ENCODE assay signal across 19 cellular contexts in the genomic region with DNA sequence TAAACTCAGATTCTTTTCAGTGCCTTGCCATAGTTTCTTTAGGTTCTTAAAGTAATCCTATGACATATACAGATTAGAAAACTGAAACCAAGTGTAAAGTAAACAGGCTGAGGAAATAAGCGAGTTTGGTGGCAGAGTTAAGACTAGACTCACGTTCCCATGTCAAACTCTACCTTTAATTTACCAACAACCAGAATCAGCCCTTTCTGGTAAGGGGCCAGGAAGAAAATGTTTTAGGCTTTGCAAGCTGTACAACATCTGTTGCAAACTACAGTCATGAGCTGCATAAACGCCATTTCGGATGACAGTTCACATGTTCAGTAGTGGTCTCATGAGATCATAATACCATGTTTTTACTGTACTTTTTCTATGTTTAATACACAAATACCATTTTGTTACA.
A peak's percentile ranks its signal among the peaks of the same experiment; 100 is the strongest.
DNase-seq lines count a peak whose midpoint lies in the region; FAIRE-seq and TF ChIP-seq lines count a peak whose summit lies in the region.
"Had no signal": no experiment of that assay in that cellular context is flagged by ENCODE, and none has a peak within 500 bp of the region (broad histone marks: within the 10 kb centered on the region; RNA-seq: fewer than 3 reads in every experiment).

No MANE protein-coding gene starts in this region.

- H3K9me3 ChIP-seq in hepatocyte (ENCODE audit: low read depth) (no peaks in the 10 kb centered on the region), skeletal muscle satellite cell (replicated peaks; ENCODE audit: low read length) (no peaks in the 10 kb centered on the region), testis (no peaks in the 10 kb centered on the region)

- no peak for TF ChIP-seq CTCF in HFF-Myc (IDR thresholded peaks at IDR 0.05; ENCODE audit: low read depth, low read length, missing control alignments)
- no peak for TF ChIP-seq CTCF in MCF 10A (IDR thresholded peaks at IDR 0.05; ENCODE audit: unreplicated experiment)
- TF ChIP-seq CTCF in hepatocyte (IDR thresholded peaks at IDR 0.05; ENCODE audit: poor library complexity), result no peak
- no peak for TF ChIP-seq CTCF in testis (IDR thresholded peaks at IDR 0.05)

- no peaks in the 10 kb centered on the region for H3K9me2 ChIP-seq in hepatocyte (replicated peaks; ENCODE audit: insufficient read depth)

- CTCF ChIA-PET in MCF 10A (lab: Yijun Ruan, JAX), result interaction anchor here (1.2 to 1.8 kb wide), 2 partner anchors 86 to 131 kb away, joined by 6 to 8 read pairs; no protein-coding TSS in a partner anchor

- no peaks in the 10 kb centered on the region for H3K27me3 Mint-ChIP-seq in MCF 10A (ENCODE audit: insufficient read depth, unreplicated experiment)
- H3K27me3 Mint-ChIP-seq: activated naive CD8-positive, alpha-beta T cell treated with anti-CD3 and anti-CD28 coated beads for 36 hours; activated T-cell treated with anti-CD3 and anti-CD28 coated beads, Interleukin-2, amount 50 U/mL, for 24 hours; stimulated activated naive CD8-positive, alpha-beta T cell treated with anti-CD3 and anti-CD28 coated beads, Interleukin-15, Interleukin-2, amounts not matched to agents 100 ng/mL and 50 ng/mL, for 24 hours had no signal

- WGBS in hepatocyte (ENCODE audit: low lambda C conversion rate, missing lambda C conversion rate), result 36% methylated on average over 4 of the region's 4 CpGs
- 55 to 61% methylated on average over 4 of the region's 4 CpGs for WGBS in testis, 2 donors

- FAIRE-seq in RCC 7860 (lab: Jason Lieb, UNC), result no peak

- no peak overlapping the region for H3K4me3 Mint-ChIP-seq in MCF 10A (ENCODE audit: unreplicated experiment)
- H3K4me3 Mint-ChIP-seq: activated naive CD8-positive, alpha-beta T cell treated with anti-CD3 and anti-CD28 coated beads for 36 hours; activated T-cell treated with anti-CD3 and anti-CD28 coated beads, Interleukin-2, amount 50 U/mL, for 24 hours; stimulated activated naive CD8-positive, alpha-beta T cell treated with anti-CD3 and anti-CD28 coated beads, Interleukin-15, Interleukin-2, amounts not matched to agents 100 ng/mL and 50 ng/mL, for 24 hours had no signal

- intact Hi-C loops in MCF 10A (cut with micrococcal nuclease), result loop anchor here (5.0 kb wide), 1 partner anchor 61 kb away; no protein-coding TSS in a partner anchor
- intact Hi-C loops in testis (cut with DNase I; ENCODE audit: low total_unique reads), result no loop called here

- POLR2A ChIA-PET in MCF 10A (lab: Yijun Ruan, JAX), result interaction anchor here (0.8 to 2.9 kb wide), 4 partner anchors 12 to 99 kb away, joined by 3 to 11 read pairs (median 4); no protein-coding TSS in a partner anchor

- no peaks in the 10 kb centered on the region for H3K79me2 ChIP-seq in hepatocyte

- peaks cover 2% of the 10 kb centered on the region for H3K36me3 Mint-ChIP-seq in MCF 10A (ENCODE audit: insufficient read depth, unreplicated experiment)
- H3K36me3 Mint-ChIP-seq: activated naive CD8-positive, alpha-beta T cell treated with anti-CD3 and anti-CD28 coated beads for 36 hours had no signal

- H3K4me2 ChIP-seq in hepatocyte (peak overlapping the region; percentile 28), skeletal muscle satellite cell (ENCODE audit: low read length) (peak overlapping the region; percentile 35)
- H3K4me2 ChIP-seq: KMS-11 had no signal

- peak overlapping the region; percentile 86 for H3K27ac Mint-ChIP-seq in MCF 10A (ENCODE audit: low read depth, unreplicated experiment)
- H3K27ac Mint-ChIP-seq: activated naive CD8-positive, alpha-beta T cell treated with anti-CD3 and anti-CD28 coated beads for 36 hours; activated T-cell treated with anti-CD3 and anti-CD28 coated beads, Interleukin-2, amount 50 U/mL, for 24 hours; stimulated activated naive CD8-positive, alpha-beta T cell treated with anti-CD3 and anti-CD28 coated beads, Interleukin-15, Interleukin-2, amounts not matched to agents 100 ng/mL and 50 ng/mL, for 24 hours had no signal

- DNase-seq in HFF-Myc (ENCODE audit: extremely low read depth, low read depth) (peak; percentile 40), MCF 10A (ENCODE audit: unreplicated experiment) (no peak), hepatocyte (ENCODE audit: low spot score) (no peak), NCI-H748 (lab: John Stamatoyannopoulos, UW; ENCODE audit: unreplicated experiment) (no peak), RCC 7860 (ENCODE audit: low spot score) (no peak), midbrain (lab: John Stamatoyannopoulos, UW) (no peak), testis (no peak)
- DNase-seq: activated CD4-positive, alpha-beta T cell treated with anti-CD3 and anti-CD28 coated beads for 4 hours; activated naive CD8-positive, alpha-beta T cell treated with anti-CD3 and anti-CD28 coated beads for 36 hours; activated T-cell treated with anti-CD3 and anti-CD28 coated beads, Interleukin-2, amount 50 U/mL, for 24 hours; DMS79; H7; NCI-H1417 treated with DMSO at 0.1 percent for 48 hours; NCI-H510A treated with DMSO at 0.1 percent for 48 hours had no signal

- H3K27me3 ChIP-seq in hepatocyte (no peaks in the 10 kb centered on the region), skeletal muscle satellite cell (ENCODE audit: control insufficient read depth, insufficient read depth, low read length) (no peaks in the 10 kb centered on the region), testis (no peaks in the 10 kb centered on the region)
- H3K27me3 ChIP-seq: BLaER1 treated with 17β-estradiol and CSF1 and Interleukin-3, amounts not matched to agents 10 nM and 100 nM had no signal

- no peaks in the 10 kb centered on the region for H3K36me3 ChIP-seq in hepatocyte (replicated peaks; ENCODE audit: insufficient read depth, low read depth)
- H3K36me3 ChIP-seq in skeletal muscle satellite cell (ENCODE audit: insufficient read depth, low read length), result no peaks in the 10 kb centered on the region
- no peaks in the 10 kb centered on the region for H3K36me3 ChIP-seq in testis (ENCODE audit: low read depth, missing control alignments)
- H3K36me3 ChIP-seq: BLaER1 treated with 17β-estradiol and CSF1 and Interleukin-3, amounts not matched to agents 10 nM and 100 nM had no signal

- no peak for TF ChIP-seq POLR2A in testis (IDR thresholded peaks at IDR 0.05)

- H3K9me3 Mint-ChIP-seq in MCF 10A (ENCODE audit: unreplicated experiment), result no peaks in the 10 kb centered on the region
- H3K9me3 Mint-ChIP-seq: activated T-cell treated with anti-CD3 and anti-CD28 coated beads, Interleukin-2, amount 50 U/mL, for 24 hours; stimulated activated naive CD8-positive, alpha-beta T cell treated with anti-CD3 and anti-CD28 coated beads, Interleukin-15, Interleukin-2, amounts not matched to agents 100 ng/mL and 50 ng/mL, for 24 hours had no signal

- peak overlapping the region; percentile 3 for H2AFZ ChIP-seq in hepatocyte

- no peak overlapping the region for H3K9ac ChIP-seq in skeletal muscle satellite cell (ENCODE audit: low read depth, low read length)
- H3K9ac ChIP-seq: KMS-11 had no signal

- no peaks in the 10 kb centered on the region for H4K20me1 ChIP-seq in hepatocyte (ENCODE audit: insufficient read depth, poor library complexity, severe bottlenecking)
- H4K20me1 ChIP-seq: BLaER1 treated with 17β-estradiol and CSF1 and Interleukin-3, amounts not matched to agents 10 nM and 100 nM had no signal

- H3K4me1 Mint-ChIP-seq in MCF 10A (ENCODE audit: insufficient read depth, unreplicated experiment), result peaks cover 41% of the 10 kb centered on the region

- no TSS peak for BruUV-seq in MCF 10A (replicated peaks; lab: Mats Ljungman, UMichigan)

- H3K4me1 ChIP-seq in hepatocyte (ENCODE audit: insufficient read depth) (peaks cover 24% of the 10 kb centered on the region), skeletal muscle satellite cell (ENCODE audit: control insufficient read depth, insufficient read depth, low read length) (peaks cover 45% of the 10 kb centered on the region), testis (peaks cover 4% of the 10 kb centered on the region)

- peak overlapping the region; percentile 36 for H3K27ac ChIP-seq in hepatocyte
- no peak overlapping the region for H3K27ac ChIP-seq in testis
- H3K27ac ChIP-seq: HL-60, KMS-11 had no signal

- no peak overlapping the region for H3K4me3 ChIP-seq in HFF-Myc (replicated peaks; ENCODE audit: low read depth, low read length)
- no peak overlapping the region for H3K4me3 ChIP-seq in hepatocyte
- no peak overlapping the region for H3K4me3 ChIP-seq in skeletal muscle satellite cell (ENCODE audit: low read length)
- H3K4me3 ChIP-seq in testis, result no peak overlapping the region
- H3K4me3 ChIP-seq: BLaER1 treated with 17β-estradiol and CSF1 and Interleukin-3, amounts not matched to agents 10 nM and 100 nM had no signal
